In genomic region chr17:67421869-67422273, GRCh38 we compare ENCODE assay signal across 8 cellular contexts. TPM values are rescaled to one million over a fixed set of nuclear protein-coding genes. Genes with fewer than 3 reads are reported as not detected.
DNase-seq lines count a peak whose midpoint lies in the region; ATAC-seq and TF ChIP-seq lines count a peak whose summit lies in the region.

No MANE protein-coding gene starts in this region.

- H3K4me1 Mint-ChIP-seq in CD14-positive monocyte, result peaks cover 45% of the 10 kb centered on the region

- H3K9me3 Mint-ChIP-seq in CD14-positive monocyte, result peaks cover 0 to 2% (median 0%) of the 10 kb centered on the region in 7 donors

- intact Hi-C loops in CD14-positive monocyte (cut with micrococcal nuclease), result loop anchor here in 1 of 2 donors (1.0 kb wide), 1 partner anchor 13 kb away; no protein-coding TSS in a partner anchor

- peaks cover 3 to 8% of the 10 kb centered on the region in 2 donors for H3K36me3 Mint-ChIP-seq in CD14-positive monocyte

- no peak overlapping the region for H3K4me3 ChIP-seq in fibroblast of mammary gland (ENCODE audit: control insufficient read depth, low read depth, low read length)
- H3K4me3 ChIP-seq in skin epidermis, result no peak overlapping the region

- no peak for TF ChIP-seq EP300 in Ishikawa (IDR thresholded peaks at IDR 0.05; ENCODE audit: borderline replicate concordance)

- peak overlapping the region; percentile 66 to 90 (median 80) for H3K27ac Mint-ChIP-seq in CD14-positive monocyte

- peaks cover 0 to under 1% (median 0%) of the 10 kb centered on the region in 3 donors for H3K27me3 Mint-ChIP-seq in CD14-positive monocyte (ENCODE audit: low read depth in 3 of 3)

- TF ChIP-seq RAD21 in Ishikawa (IDR thresholded peaks at IDR 0.05; ENCODE audit: low read depth), result no peak

- peak overlapping the region in 15 of 21 experiments; percentile 20 to 80 (median 55) for H3K27ac ChIP-seq in skin epidermis

- peak; percentile 73 for DNase-seq in CD14-positive monocyte (ENCODE audit: low spot score)
- DNase-seq in activated CD4-positive, alpha-beta T cell treated with anti-CD3 and anti-CD28 coated beads, Interleukin-2, amount 50 U/mL, for 4 hours, result peak; percentile 38 to 48
- DNase-seq in fibroblast of mammary gland (ENCODE audit: low read depth), result peak; percentile 99
- DNase-seq in NCI-H446 treated with DMSO at 0.1 percent for 48 hours (lab: John Stamatoyannopoulos, UW), result no peak

- ATAC-seq in HG03520 (IDR thresholded peaks at IDR 0.05; ENCODE audit: unreplicated experiment), result no peak
- ATAC-seq in HG03354 (IDR thresholded peaks at IDR 0.05; ENCODE audit: poor library complexity, severe bottlenecking, unreplicated experiment), result no peak

- TF ChIP-seq CTCF in CD14-positive monocyte (IDR thresholded peaks at IDR 0.05) (no peak), fibroblast of mammary gland (conservative IDR thresholded peaks at IDR 0.05; ENCODE audit: control insufficient read depth, insufficient read depth, low read depth, low read length) (no peak)

- no peak overlapping the region for H3K4me3 Mint-ChIP-seq in CD14-positive monocyte

TF ChIP-seq in Ishikawa, 13 proteins besides CTCF, POLR2A, EP300 and RAD21:
- TF ChIP-seq NFIC (IDR thresholded peaks at IDR 0.05), result peak; percentile 37; the same call in 1 of the 2 replicates
- TF ChIP-seq CEBPB (IDR thresholded peaks at IDR 0.05), result no peak
- peak; percentile 34; the same call in 1 of the 2 replicates for TF ChIP-seq MAX (IDR thresholded peaks at IDR 0.05)

RNA-seq across cellular contexts. Expression of gene PITPNC1, which starts 44.8 kb away (rescaled TPM):
- polyA plus RNA-seq in CD14-positive monocyte, result 10 to 100 TPM; 21.7 to 31.0 TPM

RNA-seq across cellular contexts. Expression of gene PSMD12, which starts 55.5 kb away (rescaled TPM):
- polyA plus RNA-seq in CD14-positive monocyte, result 10 to 100 TPM; 17.8 to 30.7 TPM
